In the genomic region with DNA sequence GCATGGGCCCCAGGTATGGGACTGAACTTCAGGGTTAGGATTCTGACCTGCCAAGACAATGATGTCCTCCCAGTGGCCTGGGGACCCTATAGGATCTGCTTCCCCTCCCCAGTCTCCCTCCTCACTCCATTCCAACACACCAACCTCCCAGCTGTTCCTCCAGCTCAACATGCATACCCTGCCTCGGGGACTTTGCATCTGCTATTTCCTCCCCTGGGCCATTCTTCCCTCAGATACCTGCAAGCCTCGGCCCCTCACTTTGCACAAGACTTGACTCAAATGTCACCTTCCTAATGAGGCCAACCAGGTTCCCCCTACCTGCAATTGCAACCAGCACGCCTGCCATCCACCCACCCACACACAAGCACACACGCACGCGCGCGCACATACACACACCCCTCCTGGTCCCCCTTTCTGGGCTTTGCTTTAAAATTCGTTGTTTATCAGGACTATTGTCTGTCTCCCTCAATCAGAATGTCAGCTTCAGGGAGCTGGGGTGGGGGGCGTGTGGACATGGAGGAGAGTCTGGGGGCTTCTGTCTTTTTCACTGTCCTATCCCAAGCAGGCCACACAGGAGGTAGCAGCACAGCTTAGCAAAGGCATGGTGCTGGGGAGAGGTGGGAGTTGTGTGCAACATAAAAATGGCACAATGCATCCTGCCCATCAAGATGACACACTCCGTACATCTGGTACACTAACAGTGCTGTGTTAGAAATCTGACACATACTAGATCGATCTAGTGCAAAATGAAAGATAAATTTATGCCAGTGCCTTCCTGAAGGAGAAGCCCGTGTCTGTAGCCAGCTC, we compare ENCODE assay signal across 22 cellular contexts. TPM values are rescaled to one million over a fixed set of nuclear protein-coding genes. Genes with fewer than 3 reads are reported as not detected.
DNase-seq lines count a peak whose midpoint lies in the region; ATAC-seq and TF ChIP-seq lines count a peak whose summit lies in the region.
"Had no signal": no experiment of that assay in that cellular context is flagged by ENCODE, and none has a peak within 500 bp of the region (broad histone marks: within the 10 kb centered on the region; RNA-seq: fewer than 3 reads in every experiment).

No MANE protein-coding gene starts in this region.

- H4K8ac ChIP-seq in H9 (replicated peaks; ENCODE audit: insufficient read length, low read depth, low read length), result no peak overlapping the region

- H3K4me3 ChIP-seq in MG63, result no peak overlapping the region
- H3K4me3 ChIP-seq: pancreas, PC-9, SJCRH30, testis had no signal

- ATAC-seq in foreskin keratinocyte (peak; percentile 49), HG02610 (IDR thresholded peaks at IDR 0.05; ENCODE audit: unreplicated experiment) (no peak), GM19328 (IDR thresholded peaks at IDR 0.05; ENCODE audit: unreplicated experiment) (no peak)

- no peak overlapping the region for H3K4me2 ChIP-seq in H9 (ENCODE audit: insufficient read depth, insufficient read length, low read length)
- H3K4me2 ChIP-seq: PC-9 had no signal

- no peak overlapping the region for H4K5ac ChIP-seq in H9 (ENCODE audit: insufficient read length, low read depth, low read length)

- H3K27ac Mint-ChIP-seq in H9 (no peak overlapping the region), brain (peak overlapping the region; percentile 74 to 100 (median 93)), progenitor cell of endocrine pancreas (peak overlapping the region; percentile 22)
- H3K27ac Mint-ChIP-seq: activated CD4-positive, alpha-beta T cell treated with anti-CD3 and anti-CD28 coated beads, Interleukin-2, amount 10 ng/mL, durations not matched to agents 24 days and 14 days; CD4-positive, alpha-beta memory T cell had no signal

- no peak for TF ChIP-seq CTCF in H9 (conservative IDR thresholded peaks at IDR 0.05)
- no peak for TF ChIP-seq CTCF in brain (conservative IDR thresholded peaks at IDR 0.05)
- TF ChIP-seq CTCF in foreskin keratinocyte (conservative IDR thresholded peaks at IDR 0.05), result no peak
- no peak for TF ChIP-seq CTCF in progenitor cell of endocrine pancreas (IDR thresholded peaks at IDR 0.05; ENCODE audit: unreplicated experiment)

- WGBS in H9 (ENCODE audit: extremely low coverage, insufficient read length, low lambda C conversion rate), result no CpG with 5 or more reads among the region's 13 CpGs

- H2BK120ac ChIP-seq in H9 (ENCODE audit: low read depth, low read length, poor library complexity, severe bottlenecking), result no peak overlapping the region

- H3K27ac ChIP-seq in H9 (ENCODE audit: insufficient read length, low read depth, low read length) (no peak overlapping the region), foreskin keratinocyte (no peak overlapping the region)
- H3K27ac ChIP-seq: heart right ventricle, pancreas, PC-9, sigmoid colon, SJCRH30, testis had no signal

- H3K23me2 ChIP-seq in H9 (ENCODE audit: insufficient read length, low read depth, low read length, poor library complexity, severe bottlenecking), result no peaks in the 10 kb centered on the region

- no peak overlapping the region for H4K91ac ChIP-seq in H9 (ENCODE audit: insufficient read length, low read depth, low read length)

- no peak overlapping the region for H2BK20ac ChIP-seq in H9 (ENCODE audit: low read depth, low read length, poor library complexity, severe bottlenecking)

- peaks cover 14 to 16% of the 10 kb centered on the region in 2 experiments for H3K4me1 Mint-ChIP-seq in H9
- peaks cover 18% of the 10 kb centered on the region for H3K4me1 Mint-ChIP-seq in brain
- peaks cover 19% of the 10 kb centered on the region for H3K4me1 Mint-ChIP-seq in progenitor cell of endocrine pancreas (ENCODE audit: low read depth)
- H3K4me1 Mint-ChIP-seq: activated CD4-positive, alpha-beta T cell treated with anti-CD3 and anti-CD28 coated beads, Interleukin-2, amount 10 ng/mL, durations not matched to agents 24 days and 14 days; CD4-positive, alpha-beta memory T cell had no signal

- no peaks in the 10 kb centered on the region for H3K79me2 ChIP-seq in H9 (ENCODE audit: insufficient read depth, low read length)

- H3T11ph ChIP-seq in H9 (ENCODE audit: low read length), result no peak overlapping the region

- H3K56ac ChIP-seq in H9 (ENCODE audit: insufficient read length, low read depth, low read length), result no peak overlapping the region

- H3K79me1 ChIP-seq in H9 (ENCODE audit: insufficient read depth, low read depth, low read length, poor library complexity, severe bottlenecking), result no peaks in the 10 kb centered on the region

- H3K9ac ChIP-seq in H9 (ENCODE audit: extremely low read depth, insufficient read length, low read length), result no peak overlapping the region

- H3K4me1 ChIP-seq in H9 (ENCODE audit: insufficient read depth, low read length), result no peaks in the 10 kb centered on the region
- H3K4me1 ChIP-seq in foreskin keratinocyte, result no peaks in the 10 kb centered on the region
- H3K4me1 ChIP-seq: heart right ventricle, pancreas, SJCRH30, testis had no signal

- 0 out of 5 replicates have a peak overlapping the region, but pooled peaks of 1 of the 2 experiments have one; percentile 15 for H3K4me3 Mint-ChIP-seq in H9
- peak overlapping the region in 4 of 5 experiments; percentile 17 to 79 (median 74) for H3K4me3 Mint-ChIP-seq in brain
- H3K4me3 Mint-ChIP-seq in progenitor cell of endocrine pancreas (ENCODE audit: low read depth), result peak overlapping the region; percentile 52
- H3K4me3 Mint-ChIP-seq: activated CD4-positive, alpha-beta T cell treated with anti-CD3 and anti-CD28 coated beads, Interleukin-2, amount 10 ng/mL, durations not matched to agents 24 days and 14 days; CD4-positive, alpha-beta memory T cell had no signal

- H2AFZ ChIP-seq in H9 (ENCODE audit: low read length), result no peak overlapping the region
- H2AFZ ChIP-seq: PC-9 had no signal

- H3K9me3 Mint-ChIP-seq in H9 (peaks cover 0 to 3% of the 10 kb centered on the region in 2 experiments; a peak in 3 of 5 replicates), brain (peaks cover 5 to 20% (median 11%) of the 10 kb centered on the region in 5 experiments), progenitor cell of endocrine pancreas (ENCODE audit: low read depth) (peaks cover under 1% of the 10 kb centered on the region)

- no peak overlapping the region for H2BK15ac ChIP-seq in H9 (ENCODE audit: low read depth, low read length)

- H2BK5ac ChIP-seq in H9 (ENCODE audit: insufficient read length, low read length), result no peak overlapping the region

- H3K27me3 ChIP-seq in H9 (ENCODE audit: insufficient read depth, low read length) (no peaks in the 10 kb centered on the region), foreskin keratinocyte (peaks cover 9% of the 10 kb centered on the region), MG63 (no peaks in the 10 kb centered on the region)
- H3K27me3 ChIP-seq: testis had no signal

- peak; percentile 27 for DNase-seq in H9
- no peak for DNase-seq in foreskin keratinocyte
- DNase-seq in progenitor cell of endocrine pancreas (ENCODE audit: low spot score, unreplicated experiment), result no peak
- DNase-seq in MG63, result no peak
- no peak for DNase-seq in midbrain (lab: John Stamatoyannopoulos, UW)
- DNase-seq: activated CD4-positive, alpha-beta T cell treated with anti-CD3 and anti-CD28 coated beads, Interleukin-2, amount 10 ng/mL, durations not matched to agents 24 days and 14 days; activated CD8-positive, alpha-beta memory T cell treated with anti-CD3 and anti-CD28 coated beads, Interleukin-2, amount 50 U/mL, for 48 hours; activated naive CD4-positive, alpha-beta T cell; CD4-positive, alpha-beta memory T cell; GDM1; heart right ventricle; NCI-H1048; NCI-H2029; PC-9; sigmoid colon; SJCRH30; T-helper 1 cell; testis had no signal

- no peaks in the 10 kb centered on the region for H4K20me1 ChIP-seq in H9 (ENCODE audit: control insufficient read depth, insufficient read depth, insufficient read length)

- peak overlapping the region; percentile 62 for H3K14ac ChIP-seq in H9 (ENCODE audit: insufficient read depth, low read length)

- H3K36me3 ChIP-seq in MG63, result no peaks in the 10 kb centered on the region
- H3K36me3 ChIP-seq: heart right ventricle, pancreas, sigmoid colon, SJCRH30 had no signal

- H3K36me3 Mint-ChIP-seq in H9 (ENCODE audit: insufficient read depth in 1 of 3, low read depth in 3 of 3), result no peaks in the 10 kb centered on the region; a peak in 1 of 7 replicates
- H3K36me3 Mint-ChIP-seq in brain, result no peaks in the 10 kb centered on the region
- H3K36me3 Mint-ChIP-seq in progenitor cell of endocrine pancreas (ENCODE audit: insufficient read depth), result no peaks in the 10 kb centered on the region
- H3K36me3 Mint-ChIP-seq: CD4-positive, alpha-beta memory T cell had no signal

- H2BK12ac ChIP-seq in H9 (ENCODE audit: insufficient read length, low read depth, low read length), result no peak overlapping the region

- H3K23ac ChIP-seq in H9 (ENCODE audit: insufficient read length, low read depth, low read length), result no peak overlapping the region

- H3K27me3 Mint-ChIP-seq in H9 (ENCODE audit: low read depth), result peaks cover 27% of the 10 kb centered on the region
- H3K27me3 Mint-ChIP-seq in brain, result peaks cover 11% of the 10 kb centered on the region
- H3K27me3 Mint-ChIP-seq in progenitor cell of endocrine pancreas, result peaks cover 13% of the 10 kb centered on the region
- H3K27me3 Mint-ChIP-seq: activated CD4-positive, alpha-beta T cell treated with anti-CD3 and anti-CD28 coated beads, Interleukin-2, amount 10 ng/mL, durations not matched to agents 24 days and 14 days had no signal

- no peak overlapping the region for H3K4ac ChIP-seq in H9 (ENCODE audit: low read depth, low read length)

- no peak overlapping the region for H2AK5ac ChIP-seq in H9 (ENCODE audit: insufficient read length, low read length)

- peak overlapping the region; percentile 81 for H3K18ac ChIP-seq in H9 (ENCODE audit: insufficient read length, low read depth, low read length)

- H3K9me3 ChIP-seq in H9 (ENCODE audit: control insufficient read depth, low read depth, low read length) (no peaks in the 10 kb centered on the region), MG63 (no peaks in the 10 kb centered on the region)
- H3K9me3 ChIP-seq: pancreas, SJCRH30, testis had no signal

RNA-seq across cellular contexts. Expression of gene PPP2R2C, which starts 20.6 kb away (rescaled TPM):
- 8.1 and 8.6 TPM in 2 replicates for total RNA-seq in H9 (2021)
- 48.1 TPM for polyA plus RNA-seq in brain (ENCODE audit: insufficient read depth, low read depth, low replicate concordance)
- 0.18 and 1.1 TPM in 2 replicates for total RNA-seq in foreskin keratinocyte
- polyA plus RNA-seq in foreskin keratinocyte, result 0.10 and 0.54 TPM in 2 replicates
- 0.19 and 0.29 TPM in 2 replicates for total RNA-seq in progenitor cell of endocrine pancreas
- total RNA-seq in MG63 (2014; rRNA removed; shearing (Covaris generic); ENCODE audit: low replicate concordance), result 0.94 and 3.3 TPM in 2 replicates
- total RNA-seq: activated CD4-positive, alpha-beta T cell treated with anti-CD3 and anti-CD28 coated beads, Interleukin-2, amount 10 ng/mL, durations not matched to agents 24 days and 14 days; CD4-positive, alpha-beta memory T cell; SJCRH30 had no signal
- polyA plus RNA-seq: CD4-positive, alpha-beta memory T cell had no signal

Comparison
In these comparisons a context has a peak if more than half of its experiments do, and no peak if none do; other contexts are left out.
1. H3K27ac Mint-ChIP-seq: peak in brain (5 of 5) and progenitor cell of endocrine pancreas (single experiment); none in H9 (0 of 3).